ENCODE assay signal across 8 cellular contexts in genomic region chr11:66465371-66466224, GRCh38. TPM values are rescaled to one million over a fixed set of nuclear protein-coding genes. Genes with fewer than 3 reads are reported as not detected.
DNase-seq lines count a peak whose midpoint lies in the region; ATAC-seq and TF ChIP-seq lines count a peak whose summit lies in the region.

No MANE protein-coding gene starts in this region.

- no TSS peak for BruUV-seq in OCI-LY7 (replicated peaks; lab: Mats Ljungman, UMichigan)

- H3K27me3 ChIP-seq in parathyroid adenoma (ENCODE audit: control insufficient read depth, insufficient read depth, low read length): no peaks in the 10 kb centered on the region

- H3K4me1 ChIP-seq in ES-I3 (ENCODE audit: insufficient read depth, low read length) (peaks cover 11% of the 10 kb centered on the region; the same call in 1 of the 2 replicates), OCI-LY7 (ENCODE audit: insufficient read depth, low read length, poor library complexity, severe bottlenecking) (peaks cover 36% of the 10 kb centered on the region), parathyroid adenoma (peaks cover 7% of the 10 kb centered on the region)

- peak overlapping the region; percentile 77; the same call in 1 of the 2 replicates for H2AFZ ChIP-seq in OCI-LY7 (ENCODE audit: low read length)
- peak overlapping the region; percentile 95 for H2AFZ ChIP-seq in parathyroid adenoma

- H4K20me1 ChIP-seq in OCI-LY7 (ENCODE audit: insufficient read depth, low read length): no peaks in the 10 kb centered on the region

- TF ChIP-seq CTCF in OCI-LY7 (conservative IDR thresholded peaks at IDR 0.05; ENCODE audit: low read length) (no peak), endothelial cell (IDR thresholded peaks at IDR 0.05; ENCODE audit: unreplicated experiment) (no peak), parathyroid adenoma (IDR thresholded peaks at IDR 0.05) (no peak)

- no peaks in the 10 kb centered on the region for H3K9me2 ChIP-seq in OCI-LY7 (ENCODE audit: insufficient read depth, low read length)

- H3K36me3 ChIP-seq in ES-I3 (ENCODE audit: insufficient read depth, low read length): no peaks in the 10 kb centered on the region
- peaks cover 9% of the 10 kb centered on the region; the same call in 1 of the 2 replicates for H3K36me3 ChIP-seq in OCI-LY7 (ENCODE audit: insufficient read depth, low read length)
- H3K36me3 ChIP-seq in parathyroid adenoma (ENCODE audit: control insufficient read depth, insufficient read depth, low read length): no peaks in the 10 kb centered on the region

- POLR2A ChIA-PET in OCI-LY7 (lab: Charles Lee): interaction anchor here (0.6 to 1.4 kb wide), 2 partner anchors 7 to 230 kb away, joined by 3 to 5 read pairs; no protein-coding TSS in a partner anchor

- H3K4me2 ChIP-seq in OCI-LY7 (ENCODE audit: low read length): peak overlapping the region; percentile 90
- H3K4me2 ChIP-seq in parathyroid adenoma (ENCODE audit: low read length): peak overlapping the region; percentile 62

- peak overlapping the region; percentile 74 for H3K27ac Mint-ChIP-seq in endothelial cell (ENCODE audit: unreplicated experiment)

- CTCF ChIA-PET in OCI-LY7 (lab: Charles Lee; ENCODE audit: unreplicated experiment): no interaction called here

- peak overlapping the region; percentile 73 for H3K27ac ChIP-seq in OCI-LY7 (ENCODE audit: low read depth, low read length, poor library complexity, severe bottlenecking)
- H3K27ac ChIP-seq in parathyroid adenoma: peak overlapping the region; percentile 74

- H3K9ac ChIP-seq in ES-I3 (ENCODE audit: low read depth, low read length): peak overlapping the region; percentile 93; the same call in 1 of the 2 replicates
- H3K9ac ChIP-seq in parathyroid adenoma: no peak overlapping the region

- H3K9me3 ChIP-seq in ES-I3 (ENCODE audit: control insufficient read depth, insufficient read depth, low read length) (no peaks in the 10 kb centered on the region), OCI-LY7 (ENCODE audit: low read length) (peaks cover 18% of the 10 kb centered on the region), parathyroid adenoma (ENCODE audit: control insufficient read depth, low read length) (no peaks in the 10 kb centered on the region)

- peaks cover 16% of the 10 kb centered on the region for H3K27me3 Mint-ChIP-seq in endothelial cell (ENCODE audit: unreplicated experiment)

- DNase-seq in OCI-LY7 (ENCODE audit: low spot score) (peak; percentile 66), endothelial cell (ENCODE audit: low spot score) (no peak), ecto neural progenitor cell (ENCODE audit: low spot score) (no peak), NCI-H128 (lab: John Stamatoyannopoulos, UW; ENCODE audit: unreplicated experiment) (no peak), sciatic nerve (ENCODE audit: low spot score) (no peak)

- no peaks in the 10 kb centered on the region for H3K36me3 Mint-ChIP-seq in endothelial cell (ENCODE audit: low read depth, unreplicated experiment)

- H3K4me3 ChIP-seq in OCI-LY7 (ENCODE audit: low read depth, low read length, poor library complexity, severe bottlenecking) (peak overlapping the region; percentile 69), parathyroid adenoma (ENCODE audit: low read depth, low read length) (peak overlapping the region; percentile 53)

- H3K4me1 Mint-ChIP-seq in endothelial cell (ENCODE audit: unreplicated experiment): peaks cover 9% of the 10 kb centered on the region

- intact Hi-C loops in OCI-LY7 (cut with micrococcal nuclease; ENCODE audit: unreplicated experiment) (no loop called here), sciatic nerve (cut with DNase I) (no loop called here)

- H3K4me3 Mint-ChIP-seq in endothelial cell (ENCODE audit: unreplicated experiment): peak overlapping the region; percentile 91

- ATAC-seq in HG03135 (IDR thresholded peaks at IDR 0.05; ENCODE audit: unreplicated experiment) (no peak), sciatic nerve (no peak)

- no peaks in the 10 kb centered on the region for H3K79me2 ChIP-seq in OCI-LY7 (ENCODE audit: insufficient read depth, low read depth, low read length)
- peaks cover 5% of the 10 kb centered on the region for H3K79me2 ChIP-seq in parathyroid adenoma

- no peaks in the 10 kb centered on the region for H3K9me3 Mint-ChIP-seq in endothelial cell (ENCODE audit: unreplicated experiment)

RNA-seq across cellular contexts. Expression of gene PELI3, which starts 1.1 kb away (rescaled TPM):
- total RNA-seq in OCI-LY7 (2014; rRNA removed; shearing (Covaris generic)): 7.7 and 8.1 TPM in 2 replicates
- total RNA-seq in OCI-LY7 (2022): 4.3 and 4.5 TPM in 2 replicates
- 2.0 TPM for total RNA-seq in endothelial cell (ENCODE audit: unreplicated experiment)
- 14.8 TPM for total RNA-seq in sciatic nerve

RNA-seq across cellular contexts. Expression of gene DPP3, which starts 14.6 kb away (rescaled TPM):
- 40.0 and 47.2 TPM in 2 replicates for total RNA-seq in OCI-LY7 (2014; rRNA removed; shearing (Covaris generic))
- total RNA-seq in OCI-LY7 (2022): 53.4 and 60.3 TPM in 2 replicates
- total RNA-seq in endothelial cell (ENCODE audit: unreplicated experiment): 41.3 TPM
- total RNA-seq in sciatic nerve: 12.4 TPM

RNA-seq across cellular contexts. Expression of gene MRPL11, which starts 26.9 kb away (rescaled TPM):
- 82.6 and 101 TPM in 2 replicates for total RNA-seq in OCI-LY7 (2014; rRNA removed; shearing (Covaris generic))
- total RNA-seq in OCI-LY7 (2022) (75.1 and 88.6 TPM in 2 replicates), endothelial cell (ENCODE audit: unreplicated experiment) (73.0 TPM), sciatic nerve (25.1 TPM)

RNA-seq across cellular contexts. Expression of gene NPAS4, which starts 44.8 kb away (rescaled TPM):
- not detected in 2 replicates for total RNA-seq in OCI-LY7 (2014; rRNA removed; shearing (Covaris generic))
- total RNA-seq in OCI-LY7 (2022): not detected in 2 replicates
- not detected for total RNA-seq in endothelial cell (ENCODE audit: unreplicated experiment)
- total RNA-seq in sciatic nerve: not detected

RNA-seq across cellular contexts. Expression of gene BBS1, which starts 44.8 kb away (rescaled TPM):
- total RNA-seq in OCI-LY7 (2014; rRNA removed; shearing (Covaris generic)): 8.7 and 14.7 TPM in 2 replicates
- 15.2 and 15.7 TPM in 2 replicates for total RNA-seq in OCI-LY7 (2022)
- total RNA-seq in endothelial cell (ENCODE audit: unreplicated experiment): 35.8 TPM
- total RNA-seq in sciatic nerve: 47.6 TPM
